ENCODE assay signal across 8 cellular contexts in the genomic region with DNA sequence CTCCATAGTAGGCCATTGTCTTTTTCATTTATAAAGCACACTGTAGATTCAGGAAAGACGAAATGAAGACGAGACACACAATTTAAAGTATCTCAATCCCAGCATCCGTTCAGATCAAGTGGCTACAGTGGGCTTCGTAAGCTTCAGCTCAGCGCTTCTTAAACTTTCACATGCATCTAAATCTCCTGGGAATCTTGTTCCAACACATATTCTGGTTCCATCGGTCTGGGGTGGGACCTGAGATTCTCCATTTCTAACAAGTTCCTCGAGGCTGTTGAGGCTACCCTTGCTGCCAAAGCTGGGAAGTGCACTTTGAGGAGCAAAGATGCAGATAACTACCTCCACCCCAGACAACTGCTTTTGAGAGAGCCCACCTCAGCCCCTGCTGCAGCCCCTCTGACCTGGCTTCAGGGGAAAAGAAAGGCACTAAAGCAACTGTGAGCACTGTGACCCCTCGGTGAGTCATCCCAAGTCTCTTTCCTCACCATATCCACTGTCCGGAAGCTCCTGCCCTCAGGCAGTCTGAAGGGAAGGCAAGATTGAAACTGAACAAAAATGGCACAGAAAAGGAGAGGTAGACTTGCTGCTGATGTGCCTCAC.
DNase-seq lines count a peak whose midpoint lies in the region; TF ChIP-seq lines count a peak whose summit lies in the region.

No MANE protein-coding gene starts in this region.

- no peak overlapping the region for H3K27ac ChIP-seq in OCI-LY3 (ENCODE audit: low read length)
- peak overlapping the region in 3 of 4 donors; percentile 69 to 71 (median 69) for H3K27ac ChIP-seq in sigmoid colon

- H4K20me1 ChIP-seq in OCI-LY3 (ENCODE audit: insufficient read depth, low read length), result no peaks in the 10 kb centered on the region

- H3K4me1 Mint-ChIP-seq in activated CD4-positive, alpha-beta T cell treated with anti-CD3 and anti-CD28 coated beads, Interleukin-2, amount 10 ng/mL, durations not matched to agents 24 days and 14 days, result peaks cover 19% of the 10 kb centered on the region

- H3K36me3 ChIP-seq in OCI-LY3 (replicated peaks; ENCODE audit: low read depth, low read length) (no peaks in the 10 kb centered on the region), endocrine pancreas (ENCODE audit: control insufficient read depth, insufficient read depth, low read length) (no peaks in the 10 kb centered on the region), sigmoid colon (no peaks in the 10 kb centered on the region)

- no peaks in the 10 kb centered on the region for H3K36me3 Mint-ChIP-seq in activated CD4-positive, alpha-beta T cell treated with anti-CD3 and anti-CD28 coated beads, Interleukin-2, amount 10 ng/mL, durations not matched to agents 24 days and 14 days (ENCODE audit: low read depth)

- TF ChIP-seq POLR2A in sigmoid colon (IDR thresholded peaks at IDR 0.05), result no peak

- 71 to 74% methylated on average over 9 of the region's 9 CpGs for WGBS in sigmoid colon, 2 donors

- no peak overlapping the region for H3K27ac Mint-ChIP-seq in activated CD4-positive, alpha-beta T cell treated with anti-CD3 and anti-CD28 coated beads, Interleukin-2, amount 10 ng/mL, durations not matched to agents 24 days and 14 days

- no peaks in the 10 kb centered on the region for H3K9me3 Mint-ChIP-seq in activated CD4-positive, alpha-beta T cell treated with anti-CD3 and anti-CD28 coated beads, Interleukin-2, amount 10 ng/mL, durations not matched to agents 24 days and 14 days

- H3K9me3 ChIP-seq in OCI-LY3 (ENCODE audit: insufficient read depth, low read length) (no peaks in the 10 kb centered on the region), endocrine pancreas (ENCODE audit: control insufficient read depth, low read length) (no peaks in the 10 kb centered on the region), sigmoid colon (no peaks in the 10 kb centered on the region)

- no peak overlapping the region for H2AFZ ChIP-seq in OCI-LY3 (ENCODE audit: low read depth, low read length)

- TF ChIP-seq CTCF in OCI-LY3 (IDR thresholded peaks at IDR 0.05; ENCODE audit: low read depth, low read length) (no peak), sigmoid colon (IDR thresholded peaks at IDR 0.05) (no peak)

- H3K27me3 Mint-ChIP-seq in activated CD4-positive, alpha-beta T cell treated with anti-CD3 and anti-CD28 coated beads, Interleukin-2, amount 10 ng/mL, durations not matched to agents 24 days and 14 days, result peaks cover 12% of the 10 kb centered on the region

- intact Hi-C loops in sigmoid colon (cut with DNase I), result loop anchor here (2.0 to 5.0 kb wide), 4 partner anchors 201 to 671 kb away; a partner anchor contains a TSS
- intact Hi-C loops in activated CD4-positive, alpha-beta T cell treated with anti-CD3 and anti-CD28 coated beads, Interleukin-2, amount 10 ng/mL, durations not matched to agents 24 days and 14 days (cut with micrococcal nuclease), result loop anchor here (5.0 kb wide), 2 partner anchors 325 to 1425 kb away; a partner anchor contains a TSS

- H3K4me2 ChIP-seq in OCI-LY3 (ENCODE audit: low read length), result peak overlapping the region; percentile 99

- peaks cover 24% of the 10 kb centered on the region for H3K4me1 ChIP-seq in OCI-LY3 (ENCODE audit: low read length)
- peaks cover 4% of the 10 kb centered on the region for H3K4me1 ChIP-seq in endocrine pancreas (ENCODE audit: control insufficient read depth, insufficient read depth, low read length)
- peaks cover 0 to 27% (median 17%) of the 10 kb centered on the region in 4 donors for H3K4me1 ChIP-seq in sigmoid colon

- peak overlapping the region; percentile 73 for H3K4me3 ChIP-seq in OCI-LY3 (ENCODE audit: low read length)
- peak overlapping the region; percentile 65 for H3K4me3 ChIP-seq in endocrine pancreas (ENCODE audit: control insufficient read depth, insufficient read depth, low read length)
- no peak overlapping the region for H3K4me3 ChIP-seq in sigmoid colon

- H3K79me2 ChIP-seq in OCI-LY3 (ENCODE audit: low read length), result no peaks in the 10 kb centered on the region

- no peak overlapping the region for H3K4me3 Mint-ChIP-seq in activated CD4-positive, alpha-beta T cell treated with anti-CD3 and anti-CD28 coated beads, Interleukin-2, amount 10 ng/mL, durations not matched to agents 24 days and 14 days

- TF ChIP-seq EP300 in sigmoid colon (IDR thresholded peaks at IDR 0.05), result no peak

- 0 out of 2 replicates have a peak, but pooled peaks cover 3% of the 10 kb centered on the region for H3K27me3 ChIP-seq in OCI-LY3 (ENCODE audit: low read depth, low read length)
- H3K27me3 ChIP-seq in endocrine pancreas (ENCODE audit: control insufficient read depth, insufficient read depth, low read length), result no peaks in the 10 kb centered on the region
- no peaks in the 10 kb centered on the region for H3K27me3 ChIP-seq in sigmoid colon

- H3K9ac ChIP-seq in OCI-LY3 (ENCODE audit: low read length) (no peak overlapping the region), endocrine pancreas (ENCODE audit: control insufficient read depth, insufficient read depth, low read length) (no peak overlapping the region)

- DNase-seq in GM04504 (ENCODE audit: low read depth) (peak; percentile 59), sigmoid colon (no peak), NCI-H1048 (lab: John Stamatoyannopoulos, UW) (no peak)
- DNase-seq in stimulated activated CD4-positive, alpha-beta T cell treated with anti-CD3 and anti-CD28 coated beads, Interleukin-2, amount 100 ng/mL, for 24 hours, result no peak
- no peak for DNase-seq in activated CD4-positive, alpha-beta T cell treated with anti-CD3 and anti-CD28 coated beads, Interleukin-2, amount 10 ng/mL, durations not matched to agents 24 days and 14 days
- DNase-seq in stimulated activated naive CD4-positive, alpha-beta T cell (lab: John Stamatoyannopoulos, UW), result no peak

Comparison
In these comparisons a context has a peak if more than half of its experiments do, and no peak if none do; other contexts are left out.
1. H3K4me3 ChIP-seq: peak in OCI-LY3 (single experiment) and endocrine pancreas (single experiment); none in sigmoid colon (0 of 4).